9 cellular contexts compared by ENCODE assay signal in the genomic region with DNA sequence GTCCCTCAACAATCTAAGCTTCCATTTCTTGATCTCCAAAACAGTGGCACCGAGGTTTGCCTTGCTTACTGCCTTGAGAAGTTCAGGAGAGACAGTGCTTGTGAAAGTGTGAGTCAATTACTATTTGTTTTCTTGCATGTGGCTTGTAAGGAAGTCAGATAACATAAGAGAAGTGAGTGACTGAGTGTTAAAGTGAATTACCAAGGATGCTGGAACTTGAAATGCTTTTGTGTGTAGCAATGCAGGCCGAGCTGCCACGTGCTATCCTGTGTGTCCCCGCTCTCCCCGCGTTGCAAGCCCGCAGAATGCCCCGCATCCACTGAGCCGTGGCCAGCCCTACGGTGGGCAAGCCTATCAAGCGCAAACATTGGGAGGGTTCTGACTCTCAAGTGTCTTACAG.
DNase-seq lines count a peak whose midpoint lies in the region; ATAC-seq and TF ChIP-seq lines count a peak whose summit lies in the region.
"Had no signal": no experiment of that assay in that cellular context is flagged by ENCODE, and none has a peak within 500 bp of the region (broad histone marks: within the 10 kb centered on the region; RNA-seq: fewer than 3 reads in every experiment).

No MANE protein-coding gene starts in this region.

- WGBS in heart right ventricle, 2 donors, result 84 to 86% methylated on average over 11 of the region's 11 CpGs

- H3K27me3 ChIP-seq in left ventricle myocardium inferior (ENCODE audit: low read depth), result peaks cover 2% of the 10 kb centered on the region
- no peaks in the 10 kb centered on the region for H3K27me3 ChIP-seq in heart right ventricle
- no peaks in the 10 kb centered on the region for H3K27me3 ChIP-seq in RWPE2 (ENCODE audit: insufficient read depth, poor library complexity, severe bottlenecking)
- H3K27me3 ChIP-seq in fibroblast of lung (ENCODE audit: control insufficient read depth, insufficient read depth, low read length), result no peaks in the 10 kb centered on the region
- no peaks in the 10 kb centered on the region for H3K27me3 ChIP-seq in upper lobe of right lung
- H3K27me3 ChIP-seq: vagina had no signal

- H3K27ac ChIP-seq in left ventricle myocardium inferior (replicated peaks), result peak overlapping the region; percentile 37
- peak overlapping the region in 5 of 10 donors; percentile 8 to 76 (median 21) for H3K27ac ChIP-seq in heart right ventricle
- peak overlapping the region; percentile 66 for H3K27ac ChIP-seq in RWPE2 (ENCODE audit: poor library complexity, severe bottlenecking)
- H3K27ac ChIP-seq in fibroblast of lung (ENCODE audit: insufficient read depth, low read length), result peak overlapping the region; percentile 14
- no peak overlapping the region for H3K27ac ChIP-seq in upper lobe of right lung
- H3K27ac ChIP-seq: vagina had no signal

- TF ChIP-seq CTCF in left ventricle myocardium inferior (IDR thresholded peaks at IDR 0.05; ENCODE audit: borderline replicate concordance) (no peak), heart right ventricle (IDR thresholded peaks at IDR 0.05) (no peak), RWPE2 (IDR thresholded peaks at IDR 0.05; ENCODE audit: poor library complexity, severe bottlenecking) (no peak), fibroblast of lung (conservative IDR thresholded peaks at IDR 0.05 in 1 of 2, IDR thresholded peaks at IDR 0.05 in 1 of 2; ENCODE audit: low read depth in 1 of 2, low read length in 2 of 2) (no peak), upper lobe of right lung (IDR thresholded peaks at IDR 0.05) (no peak)

- H4K20me1 ChIP-seq in fibroblast of lung (ENCODE audit: control insufficient read depth, extremely low read depth, insufficient read depth, low read length), result no peaks in the 10 kb centered on the region

- H3K9ac ChIP-seq in fibroblast of lung (ENCODE audit: insufficient read depth, low read length), result no peak overlapping the region

- H3K79me2 ChIP-seq in fibroblast of lung (ENCODE audit: control insufficient read depth, insufficient read depth, low read length), result no peaks in the 10 kb centered on the region

- H3K4me1 ChIP-seq in left ventricle myocardium inferior, result peaks cover 46% of the 10 kb centered on the region
- H3K4me1 ChIP-seq in heart right ventricle, result peaks cover 0 to 68% (median 35%) of the 10 kb centered on the region in 9 donors
- peaks cover 34% of the 10 kb centered on the region for H3K4me1 ChIP-seq in RWPE2 (ENCODE audit: insufficient read depth, poor library complexity, severe bottlenecking)
- peaks cover 42% of the 10 kb centered on the region for H3K4me1 ChIP-seq in fibroblast of lung (ENCODE audit: control insufficient read depth, extremely low read depth, insufficient read depth, low read length)
- H3K4me1 ChIP-seq in upper lobe of right lung, result peaks cover 12% of the 10 kb centered on the region

- no peak overlapping the region for H3K4me3 ChIP-seq in left ventricle myocardium inferior
- no peak overlapping the region for H3K4me3 ChIP-seq in heart right ventricle
- no peak overlapping the region for H3K4me3 ChIP-seq in RWPE2 (ENCODE audit: severe bottlenecking)
- H3K4me3 ChIP-seq in fibroblast of lung (replicated peaks in 1 of 4; ENCODE audit: control extremely low read depth in 1 of 4, insufficient read depth in 1 of 4, low read depth in 3 of 4, low read length in 4 of 4), result no peak overlapping the region
- H3K4me3 ChIP-seq in upper lobe of right lung, result no peak overlapping the region
- H3K4me3 ChIP-seq: vagina had no signal

- no peaks in the 10 kb centered on the region for H3K9me3 ChIP-seq in left ventricle myocardium inferior (replicated peaks)
- no peaks in the 10 kb centered on the region for H3K9me3 ChIP-seq in heart right ventricle
- H3K9me3 ChIP-seq in RWPE2 (ENCODE audit: severe bottlenecking), result no peaks in the 10 kb centered on the region
- no peaks in the 10 kb centered on the region for H3K9me3 ChIP-seq in fibroblast of lung (ENCODE audit: control insufficient read depth, insufficient read depth, low read depth, low read length)
- H3K9me3 ChIP-seq in upper lobe of right lung, result no peaks in the 10 kb centered on the region
- H3K9me3 ChIP-seq: vagina had no signal

- intact Hi-C loops in left ventricle myocardium inferior (cut with micrococcal nuclease) (no loop called here), heart right ventricle (cut with DNase I) (loop anchor here in 4 of 10 donors (5.0 to 10.0 kb wide), 4 partner anchors 101 to 1522 kb away; a partner anchor contains a TSS), upper lobe of right lung (cut with DNase I) (no loop called here)

- no peaks in the 10 kb centered on the region for H3K36me3 ChIP-seq in left ventricle myocardium inferior
- no peaks in the 10 kb centered on the region for H3K36me3 ChIP-seq in heart right ventricle
- no peaks in the 10 kb centered on the region for H3K36me3 ChIP-seq in RWPE2 (ENCODE audit: low read depth)
- H3K36me3 ChIP-seq in fibroblast of lung (ENCODE audit: control insufficient read depth, insufficient read depth, low read length), result no peaks in the 10 kb centered on the region
- no peaks in the 10 kb centered on the region for H3K36me3 ChIP-seq in upper lobe of right lung
- H3K36me3 ChIP-seq: vagina had no signal

- DNase-seq in left ventricle myocardium inferior (no peak), heart right ventricle (no peak), RWPE2 (ENCODE audit: low spot score) (no peak), fibroblast of lung (ENCODE audit: low read depth in 2 of 2) (peak in 1 of 2 donors; percentile 81), upper lobe of right lung (peak; percentile 46), SK-N-DZ (ENCODE audit: low spot score) (no peak), NCI-H510A treated with DMSO at 0.1 percent for 48 hours (lab: John Stamatoyannopoulos, UW) (no peak)
- DNase-seq in activated CD8-positive, alpha-beta memory T cell treated with anti-CD3 and anti-CD28 coated beads for 24 hours, result no peak

- no peak overlapping the region for H2AFZ ChIP-seq in fibroblast of lung (ENCODE audit: low read length)

- ATAC-seq in heart right ventricle, result no peak
- peak; percentile 57; the same call in 2 of the 3 replicates for ATAC-seq in RWPE2 (ENCODE audit: low read depth)
- ATAC-seq in upper lobe of right lung, result no peak

- H3K4me2 ChIP-seq in fibroblast of lung (ENCODE audit: extremely low read depth, insufficient read depth, low read length), result no peak overlapping the region
